ENCODE assay signal across 1 cellular context in genomic region chr12:51534216-51534615, GRCh38.
TF ChIP-seq lines count a peak whose summit lies in the region.

No MANE protein-coding gene starts in this region.

TF ChIP-seq in GM23338, 12 proteins besides CTCF, POLR2A, EP300 and RAD21 (continued from another document):
- TF ChIP-seq, protein P1, sequence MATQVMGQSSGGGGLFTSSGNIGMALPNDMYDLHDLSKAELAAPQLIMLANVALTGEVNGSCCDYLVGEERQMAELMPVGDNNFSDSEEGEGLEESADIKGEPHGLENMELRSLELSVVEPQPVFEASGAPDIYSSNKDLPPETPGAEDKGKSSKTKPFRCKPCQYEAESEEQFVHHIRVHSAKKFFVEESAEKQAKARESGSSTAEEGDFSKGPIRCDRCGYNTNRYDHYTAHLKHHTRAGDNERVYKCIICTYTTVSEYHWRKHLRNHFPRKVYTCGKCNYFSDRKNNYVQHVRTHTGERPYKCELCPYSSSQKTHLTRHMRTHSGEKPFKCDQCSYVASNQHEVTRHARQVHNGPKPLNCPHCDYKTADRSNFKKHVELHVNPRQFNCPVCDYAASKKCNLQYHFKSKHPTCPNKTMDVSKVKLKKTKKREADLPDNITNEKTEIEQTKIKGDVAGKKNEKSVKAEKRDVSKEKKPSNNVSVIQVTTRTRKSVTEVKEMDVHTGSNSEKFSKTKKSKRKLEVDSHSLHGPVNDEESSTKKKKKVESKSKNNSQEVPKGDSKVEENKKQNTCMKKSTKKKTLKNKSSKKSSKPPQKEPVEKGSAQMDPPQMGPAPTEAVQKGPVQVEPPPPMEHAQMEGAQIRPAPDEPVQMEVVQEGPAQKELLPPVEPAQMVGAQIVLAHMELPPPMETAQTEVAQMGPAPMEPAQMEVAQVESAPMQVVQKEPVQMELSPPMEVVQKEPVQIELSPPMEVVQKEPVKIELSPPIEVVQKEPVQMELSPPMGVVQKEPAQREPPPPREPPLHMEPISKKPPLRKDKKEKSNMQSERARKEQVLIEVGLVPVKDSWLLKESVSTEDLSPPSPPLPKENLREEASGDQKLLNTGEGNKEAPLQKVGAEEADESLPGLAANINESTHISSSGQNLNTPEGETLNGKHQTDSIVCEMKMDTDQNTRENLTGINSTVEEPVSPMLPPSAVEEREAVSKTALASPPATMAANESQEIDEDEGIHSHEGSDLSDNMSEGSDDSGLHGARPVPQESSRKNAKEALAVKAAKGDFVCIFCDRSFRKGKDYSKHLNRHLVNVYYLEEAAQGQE (IDR thresholded peaks at IDR 0.05; ENCODE audit: unreplicated experiment) = no peak
